In the genomic region with DNA sequence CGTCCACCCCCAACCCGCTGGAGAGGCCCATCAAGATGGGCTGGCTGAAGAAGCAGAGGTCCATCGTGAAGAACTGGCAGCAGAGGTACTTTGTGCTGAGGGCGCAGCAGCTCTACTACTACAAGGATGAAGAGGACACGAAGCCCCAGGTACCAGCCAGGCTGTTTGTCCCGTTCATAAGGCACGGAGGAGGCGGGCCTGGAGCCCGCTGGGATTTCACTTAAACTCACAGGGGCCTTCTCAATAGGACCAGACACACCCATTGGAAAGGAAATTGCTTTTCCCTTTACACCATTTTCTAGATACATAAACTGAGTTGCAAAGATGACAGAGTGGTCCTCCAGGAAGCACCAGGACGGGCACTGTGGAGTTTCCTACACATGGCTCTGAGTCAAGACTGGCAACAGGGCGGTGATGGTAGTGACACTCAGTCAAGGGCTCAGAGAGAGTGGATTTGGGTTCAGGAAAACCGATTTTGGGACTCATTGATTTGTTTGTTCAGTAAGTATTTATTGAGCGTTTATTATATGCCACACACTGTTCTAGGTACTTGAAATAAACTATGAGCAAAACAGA, we compare ENCODE assay signal across 9 cellular contexts. TPM values are rescaled to one million over a fixed set of nuclear protein-coding genes. Genes with fewer than 3 reads are reported as not detected.
DNase-seq lines count a peak whose midpoint lies in the region; ATAC-seq and TF ChIP-seq lines count a peak whose summit lies in the region.
"Had no signal": no experiment of that assay in that cellular context is flagged by ENCODE, and none has a peak within 500 bp of the region (broad histone marks: within the 10 kb centered on the region; RNA-seq: fewer than 3 reads in every experiment).

No MANE protein-coding gene starts in this region.

- no peak for TF ChIP-seq POLR2A in esophagus squamous epithelium (IDR thresholded peaks at IDR 0.05)

- TF ChIP-seq CTCF in GM12865 (IDR thresholded peaks at IDR 0.05; ENCODE audit: insufficient read depth, low read depth, low read length, missing control alignments): no peak
- TF ChIP-seq CTCF in esophagus squamous epithelium (IDR thresholded peaks at IDR 0.05): no peak

- WGBS in esophagus squamous epithelium, 2 donors: 58 to 62% methylated on average over 3 to 4 of the region's 13 CpGs

- ATAC-seq in HG03095 (IDR thresholded peaks at IDR 0.05; ENCODE audit: unreplicated experiment) (no peak), HG03521 (IDR thresholded peaks at IDR 0.05; ENCODE audit: unreplicated experiment) (no peak), HG03196 (IDR thresholded peaks at IDR 0.05; ENCODE audit: unreplicated experiment) (no peak)

- H3K27me3 ChIP-seq in SJCRH30: no peaks in the 10 kb centered on the region
- H3K27me3 ChIP-seq in esophagus squamous epithelium: no peaks in the 10 kb centered on the region
- H3K27me3 ChIP-seq in skeletal muscle tissue (ENCODE audit: control insufficient read depth in 3 of 3, insufficient read depth in 3 of 3, low read length in 3 of 3): no peaks in the 10 kb centered on the region

- no peak for DNase-seq in GM12865 (ENCODE audit: low read depth)
- DNase-seq in SJCRH30: no peak
- DNase-seq in esophagus squamous epithelium (lab: John Stamatoyannopoulos, UW): no peak
- no peak for DNase-seq in NCI-H1436 (lab: John Stamatoyannopoulos, UW)
- DNase-seq: DMS153 had no signal

- H3K4me3 ChIP-seq in GM12865 (ENCODE audit: low read depth, low read length) (peak overlapping the region; percentile 3), SJCRH30 (peak overlapping the region; percentile 43), esophagus squamous epithelium (peak overlapping the region; percentile 8 to 60 (median 40)), skeletal muscle tissue (ENCODE audit: low read length in 3 of 3) (peak overlapping the region; percentile 40 to 63 (median 54))

- H3K27ac ChIP-seq in SJCRH30: peak overlapping the region; percentile 39
- peak overlapping the region; percentile 68 to 91 (median 78) for H3K27ac ChIP-seq in esophagus squamous epithelium
- peak overlapping the region; percentile 64 for H3K27ac ChIP-seq in skeletal muscle tissue (ENCODE audit: low read depth, low read length)

- H3K9me3 ChIP-seq in SJCRH30 (replicated peaks): no peaks in the 10 kb centered on the region
- no peaks in the 10 kb centered on the region for H3K9me3 ChIP-seq in esophagus squamous epithelium
- no peaks in the 10 kb centered on the region for H3K9me3 ChIP-seq in skeletal muscle tissue (ENCODE audit: control insufficient read depth in 3 of 3, low read length in 3 of 3)

- H3K9ac ChIP-seq in skeletal muscle tissue (ENCODE audit: low read depth in 1 of 3, low read length in 3 of 3): peak overlapping the region; percentile 50 to 59 (median 59)

- no peaks in the 10 kb centered on the region for H3K36me3 ChIP-seq in SJCRH30
- H3K36me3 ChIP-seq in esophagus squamous epithelium: no peaks in the 10 kb centered on the region
- no peaks in the 10 kb centered on the region for H3K36me3 ChIP-seq in skeletal muscle tissue (ENCODE audit: control insufficient read depth in 3 of 3, insufficient read depth in 3 of 3, low read length in 3 of 3)

- H3K4me1 ChIP-seq in SJCRH30 (peaks cover 31% of the 10 kb centered on the region), esophagus squamous epithelium (peaks cover 5 to 45% (median 9%) of the 10 kb centered on the region in 3 donors), skeletal muscle tissue (ENCODE audit: control insufficient read depth in 3 of 3, insufficient read depth in 3 of 3, low read length in 3 of 3) (peaks cover 8 to 27% (median 9%) of the 10 kb centered on the region in 3 donors)

- intact Hi-C loops in esophagus squamous epithelium (cut with DNase I): loop anchor here (10.0 kb wide), 1 partner anchor 59 kb away; no protein-coding TSS in a partner anchor

RNA-seq across cellular contexts. Expression of gene ARHGAP25, which starts 40.7 kb away (rescaled TPM):
- total RNA-seq in SJCRH30 (2014; rRNA removed; shearing (Covaris generic)): 6.3 and 6.6 TPM in 2 replicates
- total RNA-seq in esophagus squamous epithelium: 1 to 10 TPM; 3.2 to 9.0 (median 5.5) TPM
- total RNA-seq in skeletal muscle tissue: 4.7 TPM

Comparison
In these comparisons a context has a peak if more than half of its experiments do, and no peak if none do; other contexts are left out.
1. H3K4me3 ChIP-seq: peak in every context shown above with its lines; median percentile 54 in skeletal muscle tissue; 43 in SJCRH30; 40 in esophagus squamous epithelium; 3 in GM12865.